Comparison of ENCODE assay signal across 9 cellular contexts in the genomic region with DNA sequence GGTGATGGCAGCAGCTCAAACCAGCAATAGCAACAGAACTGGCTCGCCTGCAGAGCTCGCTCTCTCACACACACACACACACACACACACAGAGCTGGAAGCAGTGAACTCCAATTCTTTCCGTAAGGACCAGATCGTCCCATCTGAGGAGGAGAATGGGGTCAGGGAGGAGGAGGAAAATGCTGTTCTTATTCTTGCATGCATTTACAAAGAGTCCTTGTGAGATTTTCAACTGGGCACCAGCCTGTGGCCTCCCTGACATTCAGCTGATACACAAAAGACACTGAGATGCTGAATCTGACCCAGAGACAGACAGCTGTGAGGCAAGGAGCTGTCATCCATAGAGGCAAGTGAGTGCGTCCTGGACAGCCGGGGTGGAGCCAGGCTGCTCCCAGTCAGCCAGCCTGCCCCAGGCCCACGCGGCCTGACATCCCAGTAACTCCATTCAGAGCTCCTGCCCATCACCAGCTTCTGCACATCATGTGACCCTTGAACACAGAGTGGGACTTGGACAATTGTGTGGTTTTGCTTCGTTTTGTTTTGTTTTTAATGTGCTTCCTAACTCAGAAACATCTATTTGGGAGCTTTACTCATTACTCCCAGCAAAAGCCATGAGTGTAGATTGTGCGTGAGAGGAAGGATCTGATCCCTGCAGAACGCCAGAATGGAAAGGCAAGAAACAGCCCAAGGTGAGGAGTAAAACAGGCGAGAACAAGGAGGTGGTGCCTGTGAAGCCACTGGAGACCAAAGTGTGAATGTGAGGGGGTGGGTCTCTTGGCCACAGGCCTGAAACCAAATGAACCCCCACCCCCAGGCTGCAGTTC. TPM values are rescaled to one million over a fixed set of nuclear protein-coding genes. Genes with fewer than 3 reads are reported as not detected.
A peak's percentile ranks its signal among the peaks of the same experiment; 100 is the strongest.
DNase-seq lines count a peak whose midpoint lies in the region; ATAC-seq, FAIRE-seq and TF ChIP-seq lines count a peak whose summit lies in the region.
"Had no signal": no experiment of that assay in that cellular context is flagged by ENCODE, and none has a peak within 500 bp of the region (broad histone marks: within the 10 kb centered on the region; RNA-seq: fewer than 3 reads in every experiment).

No MANE protein-coding gene starts in this region.

- peaks cover 44% of the 10 kb centered on the region for H3K79me2 ChIP-seq in K562 (ENCODE audit: control insufficient read depth, insufficient read depth, low read length)

- TF ChIP-seq CTCF in K562 (IDR thresholded peaks at IDR 0.05 in 2 of 3, conservative IDR thresholded peaks at IDR 0.05 in 1 of 3; ENCODE audit: insufficient read depth in 2 of 3, low read depth in 1 of 3, low read length in 3 of 3): no peak
- TF ChIP-seq CTCF in prostate gland (IDR thresholded peaks at IDR 0.05): no peak

- H3K4me1 Mint-ChIP-seq in activated T-cell treated with anti-CD3 and anti-CD28 coated beads, Interleukin-2, amount 50 U/mL, for 24 hours (ENCODE audit: low read depth): peaks cover 53% of the 10 kb centered on the region

- POLR2A ChIA-PET in K562 (lab: Yijun Ruan, JAX): interaction anchor here (0.6 to 2.4 kb wide), 8 partner anchors 9 to 70 kb away, joined by 3 to 11 read pairs (median 3); no protein-coding TSS in a partner anchor

- intact Hi-C loops in K562 (cut with micrococcal nuclease) (no loop called here), prostate gland (cut with DNase I) (no loop called here)

- no peaks in the 10 kb centered on the region; the same call in 1 of the 2 replicates for H4K20me1 ChIP-seq in K562 (replicated peaks; ENCODE audit: control insufficient read depth, insufficient read depth, low read length)

- H3K9ac ChIP-seq in K562 (ENCODE audit: insufficient read depth in 1 of 2, low read depth in 2 of 2, low read length in 2 of 2): peak overlapping the region in 1 of 2 experiments; percentile 84; a peak in 2 of 4 replicates

- H3K9me3 ChIP-seq in K562 (replicated peaks; ENCODE audit: control insufficient read depth, insufficient read depth, low read depth, low read length): no peaks in the 10 kb centered on the region
- no peaks in the 10 kb centered on the region for H3K9me3 ChIP-seq in prostate gland

- peak overlapping the region; percentile 96 for H3K4me3 Mint-ChIP-seq in activated T-cell treated with anti-CD3 and anti-CD28 coated beads, Interleukin-2, amount 50 U/mL, for 24 hours

- no TSS peak for BruUV-seq in K562 (replicated peaks; lab: Mats Ljungman, UMichigan)

- peak overlapping the region; percentile 96 for H3K27ac Mint-ChIP-seq in activated T-cell treated with anti-CD3 and anti-CD28 coated beads, Interleukin-2, amount 50 U/mL, for 24 hours

- in situ Hi-C loops in K562 (cut with MboI): no loop called here

- ATAC-seq in K562: no peak

- no peaks in the 10 kb centered on the region for H3K9me3 Mint-ChIP-seq in activated T-cell treated with anti-CD3 and anti-CD28 coated beads, Interleukin-2, amount 50 U/mL, for 24 hours

- no peak overlapping the region for H2AFZ ChIP-seq in K562 (ENCODE audit: low read depth, low read length)

- TF ChIP-seq RAD21 in K562 (CRISPR knock-in tag; conservative IDR thresholded peaks at IDR 0.05 in 1 of 2, IDR thresholded peaks at IDR 0.05 in 1 of 2): no peak

- peaks cover 66% of the 10 kb centered on the region for H3K36me3 Mint-ChIP-seq in activated T-cell treated with anti-CD3 and anti-CD28 coated beads, Interleukin-2, amount 50 U/mL, for 24 hours (ENCODE audit: low read depth)

- no peak for TF ChIP-seq POLR2A in K562 (conservative IDR thresholded peaks at IDR 0.05)
- TF ChIP-seq POLR2A in prostate gland (IDR thresholded peaks at IDR 0.05): no peak

- H3K36me3 ChIP-seq in K562 (ENCODE audit: control insufficient read depth, insufficient read depth, low read length) (peaks cover 44% of the 10 kb centered on the region), prostate gland (no peaks in the 10 kb centered on the region)

- no peaks in the 10 kb centered on the region for H3K9me1 ChIP-seq in K562 (ENCODE audit: control insufficient read depth, insufficient read depth, low read length)

- H3K4me3 ChIP-seq in K562 (no peak overlapping the region), prostate gland (no peak overlapping the region)

- 0 out of 2 replicates have a peak overlapping the region, but pooled peaks have one; percentile 8 for H3K4me2 ChIP-seq in K562 (ENCODE audit: insufficient read depth, low read length)

- CTCF ChIA-PET in K562 (lab: Yijun Ruan, JAX; ENCODE audit: low intra/inter-chr PET ratio): no interaction called here

- peaks cover 28 to 30% of the 10 kb centered on the region in 2 experiments; a peak in 4 of 5 replicates for H3K4me1 ChIP-seq in K562 (replicated peaks in 1 of 2; ENCODE audit: control insufficient read depth in 2 of 2, insufficient read depth in 2 of 2, low read length in 2 of 2)
- no peaks in the 10 kb centered on the region for H3K4me1 ChIP-seq in prostate gland (replicated peaks)

- H3K27me3 ChIP-seq in K562 (ENCODE audit: control insufficient read depth in 2 of 2, insufficient read depth in 2 of 2, low read length in 2 of 2) (no peaks in the 10 kb centered on the region), prostate gland (replicated peaks; ENCODE audit: insufficient read depth) (no peaks in the 10 kb centered on the region)

- FAIRE-seq in K562 (lab: Jason Lieb, UNC): no peak

- 82% methylated on average over 11 of the region's 12 CpGs for WGBS in K562 (ENCODE audit: insufficient coverage, low coverage, missing lambda C conversion rate)
- WGBS in prostate gland: 70% methylated on average over 12 of the region's 12 CpGs

- no peaks in the 10 kb centered on the region for H3K27me3 Mint-ChIP-seq in activated T-cell treated with anti-CD3 and anti-CD28 coated beads, Interleukin-2, amount 50 U/mL, for 24 hours

- TF ChIP-seq EP300 in K562 (IDR thresholded peaks at IDR 0.05; ENCODE audit: low read length): no peak

- H3K27ac ChIP-seq in K562 (ENCODE audit: extremely low read depth, low read depth, low read length) (no peak overlapping the region), temporal lobe (ENCODE audit: low read depth, low read length) (peak overlapping the region; percentile 8), prostate gland (no peak overlapping the region)

- no peak for DNase-seq in activated T-cell treated with anti-CD3 and anti-CD28 coated beads, Interleukin-2, amount 50 U/mL, for 24 hours
- DNase-seq in activated T-cell treated with anti-CD3 and anti-CD28 coated beads, Interleukin-2, amount 50 U/mL, for 48 hours: no peak
- DNase-seq in K562 (ENCODE audit: extremely low read depth in 1 of 4, low spot score in 3 of 4) (no peak), medulla oblongata (ENCODE audit: extremely low spot score) (peak; percentile 72), GDM1 (lab: John Stamatoyannopoulos, UW) (no peak), NAMALWA (ENCODE audit: low spot score) (no peak), prostate gland (ENCODE audit: low spot score) (no peak)
- DNase-seq: NCI-H2171 had no signal

TF ChIP-seq in K562, 482 proteins besides CTCF, POLR2A, EP300 and RAD21 (continues in another document):
- TF ChIP-seq ATF7 (IDR thresholded peaks at IDR 0.05) (no peak), KDM5B (IDR thresholded peaks at IDR 0.05; ENCODE audit: insufficient replicate concordance, low read depth, low read length) (peak; percentile 42)

RNA-seq across cellular contexts. Expression of a gene that starts 2.1 kb away (rescaled TPM):
- 38.5 and 40.9 TPM in 2 replicates for total RNA-seq in K562 (2011; cell fraction: chromatin; rRNA removed; ENCODE audit: low replicate concordance)
- 25.5 and 30.9 TPM in 2 replicates for total RNA-seq in K562 (2011; cell fraction: nucleolus; rRNA removed)
- 39.8 and 60.8 TPM in 2 replicates for total RNA-seq in K562 (2011; cell fraction: nucleoplasm; rRNA removed)
- total RNA-seq in K562 (2014; rRNA removed) (18.8 and 18.9 TPM in 2 replicates), K562 (2014; rRNA removed; fragmentation: Illumina TruSeq; extraction: Trizol) (30.7 and 37.5 TPM in 2 replicates), K562 (2015; rRNA removed; fragmentation: Illumina TruSeq; extraction: Trizol) (18.4 and 21.5 TPM in 2 replicates), K562 (2021) (31.7 and 37.0 TPM in 2 replicates), temporal lobe (6.9 TPM), prostate gland (10 to 100 TPM in 1 of 2 donors, 1 to 10 TPM in 1; 3.3 to 50.3 TPM)
- polyA plus RNA-seq in K562 (2011; rRNA removed) (72.3 and 136 TPM in 2 replicates), K562 (2014; fragmentation: Illumina TruSeq; extraction: Trizol) (34.6 and 40.3 TPM in 2 replicates), K562 (2014; fragmentation: Nextera tagmentation; extraction: Ambion mirVana) (10 to 100 TPM; 12.1 to 20.0 TPM), K562 (2014; rRNA removed) (26.6 and 32.2 TPM in 2 replicates)
- polyA plus RNA-seq in K562 (2011; cell fraction: cytosol; rRNA removed): 68.2 and 93.0 TPM in 2 replicates
- 24.3 and 46.3 TPM in 2 replicates for polyA plus RNA-seq in K562 (2011; cell fraction: nucleus; rRNA removed)
- polyA plus RNA-seq in K562 (2012): 21.2 and 35.3 TPM in 2 replicates
- 75.4 and 149 TPM in 2 replicates for polyA minus RNA-seq in K562 (2011; rRNA and poly(A)+ RNA removed)
- polyA minus RNA-seq in K562 (2011; cell fraction: cytosol; rRNA and poly(A)+ RNA removed): 34.9 and 85.8 TPM in 2 replicates
- polyA minus RNA-seq in K562 (2011; cell fraction: nucleus; rRNA and poly(A)+ RNA removed): 14.3 and 16.3 TPM in 2 replicates

RNA-seq across cellular contexts. Expression of a gene that starts 59.4 kb away (rescaled TPM):
- total RNA-seq in K562 (2011; cell fraction: chromatin; rRNA removed; ENCODE audit: low replicate concordance): 11.1 and 19.1 TPM in 2 replicates
- 13.9 and 18.2 TPM in 2 replicates for total RNA-seq in K562 (2011; cell fraction: nucleolus; rRNA removed)
- 16.9 and 26.9 TPM in 2 replicates for total RNA-seq in K562 (2011; cell fraction: nucleoplasm; rRNA removed)
- 36.7 and 41.2 TPM in 2 replicates for total RNA-seq in K562 (2014; rRNA removed)
- 49.3 and 62.5 TPM in 2 replicates for total RNA-seq in K562 (2014; rRNA removed; fragmentation: Illumina TruSeq; extraction: Trizol)
- total RNA-seq in K562 (2015; rRNA removed; fragmentation: Illumina TruSeq; extraction: Trizol): 31.9 and 33.9 TPM in 2 replicates
- 45.6 and 46.5 TPM in 2 replicates for total RNA-seq in K562 (2021)
- 49.4 and 108 TPM in 2 replicates for polyA plus RNA-seq in K562 (2011; rRNA removed)
- 24.3 and 27.5 TPM in 2 replicates for polyA plus RNA-seq in K562 (2011; cell fraction: cytosol; rRNA removed)
- 22.6 and 24.2 TPM in 2 replicates for polyA plus RNA-seq in K562 (2011; cell fraction: nucleus; rRNA removed)
- polyA plus RNA-seq in K562 (2012): 44.7 and 93.0 TPM in 2 replicates
- 57.7 and 78.3 TPM in 2 replicates for polyA plus RNA-seq in K562 (2014; fragmentation: Illumina TruSeq; extraction: Trizol)
- 10 to 100 TPM; 63.8 to 68.7 TPM for polyA plus RNA-seq in K562 (2014; fragmentation: Nextera tagmentation; extraction: Ambion mirVana)
- 61.9 and 66.9 TPM in 2 replicates for polyA plus RNA-seq in K562 (2014; rRNA removed)
- 48.6 and 55.2 TPM in 2 replicates for polyA minus RNA-seq in K562 (2011; rRNA and poly(A)+ RNA removed)
- 25.9 and 43.6 TPM in 2 replicates for polyA minus RNA-seq in K562 (2011; cell fraction: cytosol; rRNA and poly(A)+ RNA removed)
- 20.3 and 22.5 TPM in 2 replicates for polyA minus RNA-seq in K562 (2011; cell fraction: nucleus; rRNA and poly(A)+ RNA removed)
- 1.7 TPM for total RNA-seq in temporal lobe
- total RNA-seq in prostate gland: 10 to 100 TPM; 27.5 to 31.1 TPM
